ENCODE assay signal across 8 cellular contexts in genomic region chr18:3449702-3450357, GRCh38. TPM values are rescaled to one million over a fixed set of nuclear protein-coding genes. Genes with fewer than 3 reads are reported as not detected.
DNase-seq lines count a peak whose midpoint lies in the region; ATAC-seq and TF ChIP-seq lines count a peak whose summit lies in the region.

TSS of gene TGIF1 (plus strand) at chr18:3450172. CDS start at chr18:3450490, 318 bp downstream.

- H3K9me3 ChIP-seq in HAP-1 (no peaks in the 10 kb centered on the region), NT2/D1 (ENCODE audit: insufficient read depth, low read length) (no peaks in the 10 kb centered on the region), suprapubic skin (no peaks in the 10 kb centered on the region)

- TF ChIP-seq POLR2A in suprapubic skin (IDR thresholded peaks at IDR 0.05), result peak in 1 of 2 donors; percentile 7

- peak within 1 kb of the TSS; percentile 100 for H3K27ac ChIP-seq in suprapubic skin

- H3K27me3 ChIP-seq in HAP-1 (ENCODE audit: low read depth) (no peaks in the 10 kb centered on the region), NT2/D1 (ENCODE audit: insufficient read depth, insufficient read length) (no peaks in the 10 kb centered on the region), suprapubic skin (no peaks in the 10 kb centered on the region)

- H3K9me3 Mint-ChIP-seq in naive B cell, result peaks cover 0 to 1% (median 0%) of the 10 kb centered on the region in 7 donors

- peak within 1 kb of the TSS; percentile 90 to 100 (median 97) for H3K4me3 Mint-ChIP-seq in naive B cell

- H3K4me1 ChIP-seq in HAP-1 (peaks cover 22% of the 10 kb centered on the region), NT2/D1 (ENCODE audit: insufficient read depth, insufficient read length) (peaks cover 5% of the 10 kb centered on the region), suprapubic skin (peaks cover 42% of the 10 kb centered on the region)

- peaks cover 19 to 44% (median 37%) of the 10 kb centered on the region in 3 donors for H3K4me1 Mint-ChIP-seq in naive B cell

- in situ Hi-C loops in HAP-1 (cut with MboI; ENCODE audit: low sequenced_read_pairs), result loop anchor here (5.0 to 10.0 kb wide), 3 partner anchors 147 to 215 kb away; no protein-coding TSS in a partner anchor

- ATAC-seq in naive B cell (ENCODE audit: low read depth in 2 of 2) (no peak), GM21367 (IDR thresholded peaks at IDR 0.05; ENCODE audit: unreplicated experiment) (no peak)

- H3K4me3 ChIP-seq in HAP-1 (peak within 1 kb of the TSS; percentile 58), NT2/D1 (ENCODE audit: insufficient read length, low read depth) (peak within 1 kb of the TSS; percentile 91), fibroblast of mammary gland (ENCODE audit: control insufficient read depth, low read depth, low read length) (peak within 1 kb of the TSS; percentile 96), suprapubic skin (peak within 1 kb of the TSS; percentile 90)

- peak within 1 kb of the TSS; percentile 100 for H3K27ac Mint-ChIP-seq in naive B cell

- 0% methylated on average over 14 of the region's 60 CpGs for WGBS in suprapubic skin

- H3K9ac ChIP-seq in NT2/D1 (ENCODE audit: insufficient read length, low read depth), result peak within 1 kb of the TSS; percentile 92

- DNase-seq in C1 segment of cervical spinal cord (lab: John Stamatoyannopoulos, UW), result peak in 11 of 14 donors; percentile 34 to 88 (median 76)
- DNase-seq in HAP-1 (ENCODE audit: low spot score in 2 of 2), result peak; percentile 90 to 93
- DNase-seq in NT2/D1 (ENCODE audit: low read depth, low spot score), result no peak
- DNase-seq in activated T-helper 9 cell treated with anti-CD3 and anti-CD28 coated beads, Interleukin-2, amount 50 U/mL, for 16 hours (ENCODE audit: low read depth), result peak; percentile 37
- peak; percentile 80 for DNase-seq in fibroblast of mammary gland (ENCODE audit: low read depth)
- DNase-seq in naive B cell, result peak; percentile 52
- peak in 1 of 2 donors; percentile 95 for DNase-seq in suprapubic skin (ENCODE audit: low spot score in 2 of 2)

- H3K27me3 Mint-ChIP-seq in naive B cell, result no peaks in the 10 kb centered on the region

- no peak for TF ChIP-seq CTCF in fibroblast of mammary gland (conservative IDR thresholded peaks at IDR 0.05; ENCODE audit: control insufficient read depth, insufficient read depth, low read depth, low read length)
- TF ChIP-seq CTCF in suprapubic skin (IDR thresholded peaks at IDR 0.05), result no peak

- no peaks in the 10 kb centered on the region for H3K36me3 Mint-ChIP-seq in naive B cell

- H3K36me3 ChIP-seq in HAP-1 (replicated peaks) (no peaks in the 10 kb centered on the region), NT2/D1 (ENCODE audit: insufficient read depth, insufficient read length, low read length) (peaks cover 20% of the 10 kb centered on the region), suprapubic skin (no peaks in the 10 kb centered on the region)

- no peak for TF ChIP-seq EP300 in suprapubic skin (IDR thresholded peaks at IDR 0.05)

RNA-seq across cellular contexts. Expression of gene TGIF1, which starts in this region (rescaled TPM):
- polyA plus RNA-seq in naive B cell (ENCODE audit: low read depth in 6 of 6), result 100 to 1,000 TPM in 1 of 6 donors, 10 to 100 TPM in 5; 34.1 to 114 (median 46.4) TPM
- total RNA-seq in suprapubic skin, result 100 to 1,000 TPM in 2 of 4 donors, 10 to 100 TPM in 2; 89.4 to 122 (median 108) TPM
